8 cellular contexts compared by ENCODE assay signal in genomic region chr7:24963218-24963617, GRCh38. TPM values are rescaled to one million over a fixed set of nuclear protein-coding genes. Genes with fewer than 3 reads are reported as not detected.
A peak's percentile ranks its signal among the peaks of the same experiment; 100 is the strongest.
DNase-seq lines count a peak whose midpoint lies in the region; ATAC-seq and TF ChIP-seq lines count a peak whose summit lies in the region.

No MANE protein-coding gene starts in this region.

- DNase-seq in Calu3: no peak
- DNase-seq in H4 (ENCODE audit: low spot score): peak; percentile 97
- peak; percentile 12 for DNase-seq in SIG-M5 (lab: John Stamatoyannopoulos, UW)
- DNase-seq in colonic mucosa: peak; percentile 35
- no peak for DNase-seq in middle frontal gyrus (ENCODE audit: extremely low spot score, low spot score)
- no peak for DNase-seq in RKO (ENCODE audit: low spot score)

- CTCF ChIA-PET in Calu3 (lab: Charles Lee): interaction anchor here (1.0 kb wide), 2 partner anchors 8 to 19 kb away, joined by 3 to 4 read pairs; no protein-coding TSS in a partner anchor

- H3K36me3 Mint-ChIP-seq in Calu3 (ENCODE audit: insufficient read depth, unreplicated experiment): peaks cover 25% of the 10 kb centered on the region

- no TSS peak for BruUV-seq in Calu3 (replicated peaks; lab: Mats Ljungman, UMichigan)

- H3K27me3 ChIP-seq in colonic mucosa (no peaks in the 10 kb centered on the region), parathyroid adenoma (ENCODE audit: control insufficient read depth, insufficient read depth, low read length) (no peaks in the 10 kb centered on the region)

- intact Hi-C loops in Calu3 (cut with micrococcal nuclease; ENCODE audit: unreplicated experiment) (no loop called here), colonic mucosa (cut with DNase I) (no loop called here)

- H3K4me1 Mint-ChIP-seq in Calu3 (ENCODE audit: low read depth, unreplicated experiment): peaks cover 88% of the 10 kb centered on the region

- H3K27me3 Mint-ChIP-seq in Calu3 (ENCODE audit: unreplicated experiment): no peaks in the 10 kb centered on the region

- ATAC-seq in activated CD4-positive, CD25-positive, alpha-beta regulatory T cell treated with anti-CD3 and anti-CD28 coated beads, Interleukin-2, amount 50 U/mL, for 24 hours: no peak

- no peaks in the 10 kb centered on the region for H3K9me3 ChIP-seq in colonic mucosa
- no peaks in the 10 kb centered on the region for H3K9me3 ChIP-seq in parathyroid adenoma (ENCODE audit: control insufficient read depth, low read length)

- no peaks in the 10 kb centered on the region for H3K9me3 Mint-ChIP-seq in Calu3 (ENCODE audit: low read depth, unreplicated experiment)

- no peak overlapping the region for H3K4me3 Mint-ChIP-seq in Calu3 (ENCODE audit: low read depth, unreplicated experiment)

- peaks cover 26% of the 10 kb centered on the region for H3K79me2 ChIP-seq in parathyroid adenoma

- H3K36me3 ChIP-seq in colonic mucosa (no peaks in the 10 kb centered on the region), parathyroid adenoma (ENCODE audit: control insufficient read depth, insufficient read depth, low read length) (no peaks in the 10 kb centered on the region)

- H2AFZ ChIP-seq in parathyroid adenoma: peak overlapping the region; percentile 54

- no peak overlapping the region for H3K4me3 ChIP-seq in colonic mucosa
- no peak overlapping the region for H3K4me3 ChIP-seq in parathyroid adenoma (ENCODE audit: low read depth, low read length)

- H3K9ac ChIP-seq in colonic mucosa (ENCODE audit: low read depth in 2 of 2, low read length in 2 of 2) (no peak overlapping the region), parathyroid adenoma (no peak overlapping the region)

- H3K27ac Mint-ChIP-seq in Calu3 (ENCODE audit: unreplicated experiment): peak overlapping the region; percentile 48

- TF ChIP-seq CTCF in Calu3 (IDR thresholded peaks at IDR 0.05; ENCODE audit: unreplicated experiment): no peak
- no peak for TF ChIP-seq CTCF in colonic mucosa (IDR thresholded peaks at IDR 0.05)
- TF ChIP-seq CTCF in parathyroid adenoma (IDR thresholded peaks at IDR 0.05): no peak

- H3K4me1 ChIP-seq in colonic mucosa (peaks cover 9% of the 10 kb centered on the region), parathyroid adenoma (peaks cover 39% of the 10 kb centered on the region)

- H3K4me2 ChIP-seq in parathyroid adenoma (ENCODE audit: low read length): no peak overlapping the region

- H3K27ac ChIP-seq in colonic mucosa: no peak overlapping the region
- peak overlapping the region; percentile 82 for H3K27ac ChIP-seq in parathyroid adenoma

RNA-seq across cellular contexts. Expression of gene OSBPL3, which starts 16.8 kb away (rescaled TPM):
- total RNA-seq in Calu3 (2022): 124 and 136 TPM in 2 replicates
- total RNA-seq in H4 (2014; rRNA removed; shearing (Covaris generic)): 10.2 and 13.0 TPM in 2 replicates
- total RNA-seq in colonic mucosa: 10 to 100 TPM in 1 of 2 donors, 1 to 10 TPM in 1; 9.0 to 14.8 TPM

Comparison
In these comparisons a context has a peak if more than half of its experiments do, and no peak if none do; other contexts are left out.
1. DNase-seq: peak in H4 (single experiment), SIG-M5 (single experiment) and colonic mucosa (single experiment); none in Calu3 (single experiment), middle frontal gyrus (single experiment) and RKO (single experiment).